Comparison of ENCODE assay signal across 8 cellular contexts in genomic region chr3:150760431-150761200, GRCh38. TPM values are rescaled to one million over a fixed set of nuclear protein-coding genes. Genes with fewer than 3 reads are reported as not detected.
DNase-seq lines count a peak whose midpoint lies in the region; ATAC-seq and TF ChIP-seq lines count a peak whose summit lies in the region.

No MANE protein-coding gene starts in this region.

- TF ChIP-seq POLR2A in GM18505 (IDR thresholded peaks at IDR 0.05; ENCODE audit: borderline replicate concordance, extremely low read depth, insufficient read depth, insufficient read length), result no peak

- peak overlapping the region; percentile 97 to 98 for H3K27ac Mint-ChIP-seq in stimulated activated naive CD8-positive, alpha-beta T cell treated with anti-CD3 and anti-CD28 coated beads, Interleukin-15, amount 100 ng/mL, for 72 hours

- peak overlapping the region; percentile 98 for H3K4me3 Mint-ChIP-seq in activated T-cell treated with anti-CD3 and anti-CD28 coated beads, Interleukin-2, amount 50 U/mL, for 4 hours
- H3K4me3 Mint-ChIP-seq in stimulated activated naive CD8-positive, alpha-beta T cell treated with anti-CD3 and anti-CD28 coated beads, Interleukin-15, amount 100 ng/mL, for 72 hours, result peak overlapping the region; percentile 83 to 95

- no peaks in the 10 kb centered on the region for H3K9me3 ChIP-seq in left ventricle myocardium inferior (replicated peaks)
- no peaks in the 10 kb centered on the region for H3K9me3 ChIP-seq in iPS-18a (ENCODE audit: control insufficient read depth, low read depth, low read length)

- H3K9me3 Mint-ChIP-seq in activated T-cell treated with anti-CD3 and anti-CD28 coated beads, Interleukin-2, amount 50 U/mL, for 4 hours, result no peaks in the 10 kb centered on the region
- no peaks in the 10 kb centered on the region for H3K9me3 Mint-ChIP-seq in stimulated activated naive CD8-positive, alpha-beta T cell treated with anti-CD3 and anti-CD28 coated beads, Interleukin-15, amount 100 ng/mL, for 72 hours

- DNase-seq in left ventricle myocardium inferior (no peak), Right ventricle myocardium superior (no peak)
- DNase-seq in activated T-cell treated with anti-CD3 and anti-CD28 coated beads, Interleukin-2, amount 50 U/mL, for 4 hours, result peak; percentile 30
- peak; percentile 44 to 74 for DNase-seq in stimulated activated naive CD8-positive, alpha-beta T cell treated with anti-CD3 and anti-CD28 coated beads, Interleukin-15, amount 100 ng/mL, for 72 hours

- H3K4me1 ChIP-seq in left ventricle myocardium inferior (peaks cover 83% of the 10 kb centered on the region), iPS-18a (ENCODE audit: control insufficient read depth, low read depth, low read length) (peaks cover 10% of the 10 kb centered on the region)

- no peak for ATAC-seq in Right ventricle myocardium superior (ENCODE audit: poor library complexity)
- ATAC-seq in HG03432 (IDR thresholded peaks at IDR 0.05; ENCODE audit: unreplicated experiment), result peak; percentile 26
- peak; percentile 19 to 22 for ATAC-seq in activated T-cell treated with anti-CD3 and anti-CD28 coated beads, Interleukin-2, amount 50 U/mL, for 4 hours
- peak; percentile 56 for ATAC-seq in stimulated activated naive CD8-positive, alpha-beta T cell treated with anti-CD3 and anti-CD28 coated beads, Interleukin-15, amount 100 ng/mL, for 72 hours
- no peak for ATAC-seq in esophagus mucosa
- no peak for ATAC-seq in GM18505 (IDR thresholded peaks at IDR 0.05; ENCODE audit: unreplicated experiment)

- H3K36me3 ChIP-seq in left ventricle myocardium inferior (peaks cover 6% of the 10 kb centered on the region), iPS-18a (ENCODE audit: control insufficient read depth, low read depth, low read length) (no peaks in the 10 kb centered on the region)

- no peak overlapping the region for H3K9ac ChIP-seq in iPS-18a (ENCODE audit: low read length)

- no peaks in the 10 kb centered on the region for H3K27me3 ChIP-seq in left ventricle myocardium inferior (ENCODE audit: low read depth)
- H3K27me3 ChIP-seq in iPS-18a (ENCODE audit: control insufficient read depth, insufficient read depth, low read length), result peaks cover 44% of the 10 kb centered on the region

- TF ChIP-seq CTCF in left ventricle myocardium inferior (IDR thresholded peaks at IDR 0.05; ENCODE audit: borderline replicate concordance), result no peak

- H3K4me3 ChIP-seq in left ventricle myocardium inferior (peak overlapping the region; percentile 88), iPS-18a (ENCODE audit: low read length) (peak overlapping the region; percentile 74)

- no peaks in the 10 kb centered on the region for H3K27me3 Mint-ChIP-seq in activated T-cell treated with anti-CD3 and anti-CD28 coated beads, Interleukin-2, amount 50 U/mL, for 4 hours (ENCODE audit: low read depth)
- no peaks in the 10 kb centered on the region for H3K27me3 Mint-ChIP-seq in stimulated activated naive CD8-positive, alpha-beta T cell treated with anti-CD3 and anti-CD28 coated beads, Interleukin-15, amount 100 ng/mL, for 72 hours

- peaks cover 59% of the 10 kb centered on the region for H3K4me1 Mint-ChIP-seq in activated T-cell treated with anti-CD3 and anti-CD28 coated beads, Interleukin-2, amount 50 U/mL, for 4 hours (ENCODE audit: low read depth)
- H3K4me1 Mint-ChIP-seq in stimulated activated naive CD8-positive, alpha-beta T cell treated with anti-CD3 and anti-CD28 coated beads, Interleukin-15, amount 100 ng/mL, for 72 hours, result peaks cover 35% of the 10 kb centered on the region

- intact Hi-C loops in left ventricle myocardium inferior (cut with micrococcal nuclease) (no loop called here), Right ventricle myocardium superior (cut with DNase I) (loop anchor here (5.0 kb wide), 1 partner anchor 33 kb away; no protein-coding TSS in a partner anchor)

- H3K27ac ChIP-seq in left ventricle myocardium inferior (replicated peaks), result peak overlapping the region; percentile 99
- H3K27ac ChIP-seq in iPS-18a (ENCODE audit: low read length), result no peak overlapping the region

- peaks cover 46% of the 10 kb centered on the region for H3K36me3 Mint-ChIP-seq in activated T-cell treated with anti-CD3 and anti-CD28 coated beads, Interleukin-2, amount 50 U/mL, for 4 hours (ENCODE audit: insufficient read depth)

RNA-seq across cellular contexts. Expression of gene SIAH2, which starts 2.4 kb away (rescaled TPM):
- total RNA-seq in left ventricle myocardium inferior (23.0 TPM), Right ventricle myocardium superior (18.2 TPM), esophagus mucosa (44.8 TPM)
- 100 to 1,000 TPM; 136 to 146 (median 141) TPM for total RNA-seq in activated T-cell treated with anti-CD3 and anti-CD28 coated beads, Interleukin-2, amount 50 U/mL, for 4 hours

RNA-seq across cellular contexts. Expression of gene ERICH6, which starts 56.9 kb away (rescaled TPM):
- 0.55 TPM for total RNA-seq in left ventricle myocardium inferior
- total RNA-seq in Right ventricle myocardium superior, result not detected
- not detected for total RNA-seq in activated T-cell treated with anti-CD3 and anti-CD28 coated beads, Interleukin-2, amount 50 U/mL, for 4 hours
- total RNA-seq in esophagus mucosa, result not detected

Comparison
In these comparisons a context has a peak if more than half of its experiments do, and no peak if none do; other contexts are left out.
1. DNase-seq: peak in activated T-cell treated with anti-CD3 and anti-CD28 coated beads, Interleukin-2, amount 50 U/mL, for 4 hours (single experiment) and stimulated activated naive CD8-positive, alpha-beta T cell treated with anti-CD3 and anti-CD28 coated beads, Interleukin-15, amount 100 ng/mL, for 72 hours (2 of 2); none in left ventricle myocardium inferior (single experiment) and Right ventricle myocardium superior (single experiment).
2. ATAC-seq: peak in HG03432 (single experiment), activated T-cell treated with anti-CD3 and anti-CD28 coated beads, Interleukin-2, amount 50 U/mL, for 4 hours (2 of 2) and stimulated activated naive CD8-positive, alpha-beta T cell treated with anti-CD3 and anti-CD28 coated beads, Interleukin-15, amount 100 ng/mL, for 72 hours (single experiment); none in Right ventricle myocardium superior (single experiment), esophagus mucosa (single experiment) and GM18505 (single experiment).